ENCODE assay signal across 11 cellular contexts in the genomic region with DNA sequence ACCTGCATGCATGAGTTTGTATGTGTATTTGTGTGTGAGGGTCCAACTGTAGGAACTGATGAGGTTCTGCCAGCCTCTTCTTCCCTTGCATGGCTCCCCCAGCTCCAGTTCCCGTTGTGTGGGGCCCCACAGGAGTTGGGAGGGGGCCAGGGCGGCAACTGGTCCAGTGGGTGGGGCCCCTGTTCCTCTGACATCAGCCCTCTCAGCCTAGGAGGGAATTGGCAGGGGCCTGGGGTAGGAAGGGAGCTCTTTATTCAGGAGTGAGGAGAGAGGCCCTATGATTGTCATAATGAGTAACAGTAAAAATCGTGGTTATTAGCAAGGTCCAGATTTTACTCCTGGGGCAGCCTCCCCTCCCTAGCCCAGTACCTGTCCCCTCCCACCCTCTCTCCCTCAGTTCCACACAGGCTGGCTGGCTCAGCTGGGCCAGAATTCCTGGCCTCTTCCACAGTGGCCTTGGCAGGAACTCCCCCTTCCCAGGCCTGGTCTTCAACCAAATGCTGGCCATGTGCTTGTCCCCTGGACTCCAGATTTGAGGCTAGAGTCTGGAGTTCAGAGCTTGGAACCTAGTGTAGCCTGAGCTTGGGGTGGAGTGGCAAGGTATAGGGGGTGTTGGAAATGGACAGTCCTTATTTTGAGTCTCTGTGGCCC. TPM values are rescaled to one million over a fixed set of nuclear protein-coding genes. Genes with fewer than 3 reads are reported as not detected.
DNase-seq lines count a peak whose midpoint lies in the region; ATAC-seq, FAIRE-seq and TF ChIP-seq lines count a peak whose summit lies in the region.
"Had no signal": no experiment of that assay in that cellular context is flagged by ENCODE, and none has a peak within 500 bp of the region (broad histone marks: within the 10 kb centered on the region; RNA-seq: fewer than 3 reads in every experiment).

No MANE protein-coding gene starts in this region.

- H3K27ac ChIP-seq in breast epithelium = peak overlapping the region; percentile 60 to 94
- H3K27ac ChIP-seq in muscle layer of colon (ENCODE audit: low read depth, low read length) = peak overlapping the region; percentile 41
- peak overlapping the region; percentile 83 to 95 for H3K27ac ChIP-seq in uterus

- H3K9me3 ChIP-seq in breast epithelium (no peaks in the 10 kb centered on the region), muscle layer of colon (ENCODE audit: low read length) (no peaks in the 10 kb centered on the region), uterus (no peaks in the 10 kb centered on the region)

- H3K4me3 ChIP-seq in breast epithelium (no peak overlapping the region), muscle layer of colon (ENCODE audit: low read depth in 1 of 2, low read length in 2 of 2) (no peak overlapping the region), uterus (no peak overlapping the region)

- TF ChIP-seq POLR2A in breast epithelium (IDR thresholded peaks at IDR 0.05) = no peak
- no peak for TF ChIP-seq POLR2A in uterus (IDR thresholded peaks at IDR 0.05)

- no peak for FAIRE-seq in RCC 7860 (lab: Jason Lieb, UNC)

- ATAC-seq in Right ventricle myocardium inferior = no peak

- peak; percentile 76 for DNase-seq in Right ventricle myocardium inferior (ENCODE audit: missing footprints)
- no peak for DNase-seq in cardiac septum (ENCODE audit: low spot score)
- no peak for DNase-seq in breast epithelium (ENCODE audit: low spot score in 2 of 2)
- peak in 1 of 2 donors; percentile 54 for DNase-seq in uterus
- no peak for DNase-seq in NCI-H187 treated with DMSO at 0.1 percent for 48 hours (lab: John Stamatoyannopoulos, UW)
- no peak for DNase-seq in putamen (ENCODE audit: low spot score)
- no peak for DNase-seq in RCC 7860 (ENCODE audit: low spot score)
- DNase-seq: GOT3, NCI-H1930 had no signal

- intact Hi-C loops in Right ventricle myocardium inferior (cut with DNase I) (no loop called here), cardiac septum (cut with DNase I) (no loop called here), breast epithelium (cut with DNase I; ENCODE audit: low total_unique reads) (no loop called here), uterus (cut with DNase I; ENCODE audit: low total_unique reads) (no loop called here)

- no peaks in the 10 kb centered on the region for H3K27me3 ChIP-seq in breast epithelium
- no peaks in the 10 kb centered on the region for H3K27me3 ChIP-seq in muscle layer of colon (ENCODE audit: control insufficient read depth in 1 of 2, insufficient read depth in 2 of 2, low read length in 2 of 2)
- no peaks in the 10 kb centered on the region for H3K27me3 ChIP-seq in uterus

- no peak overlapping the region for H3K9ac ChIP-seq in muscle layer of colon (ENCODE audit: low read length)

- TF ChIP-seq CTCF in breast epithelium (IDR thresholded peaks at IDR 0.05) (no peak), uterus (IDR thresholded peaks at IDR 0.05) (no peak)

- H3K36me3 ChIP-seq in breast epithelium (no peaks in the 10 kb centered on the region), muscle layer of colon (ENCODE audit: insufficient read depth, low read length) (no peaks in the 10 kb centered on the region), uterus (no peaks in the 10 kb centered on the region)

- H3K4me1 ChIP-seq in breast epithelium (peaks cover 68 to 83% of the 10 kb centered on the region in 2 donors), muscle layer of colon (ENCODE audit: insufficient read depth, low read length) (peaks cover 95% of the 10 kb centered on the region), uterus (peaks cover 32 to 65% of the 10 kb centered on the region in 2 donors)

RNA-seq across cellular contexts. Expression of gene RARA, which starts 18.9 kb away (rescaled TPM):
- 17.9 TPM for total RNA-seq in Right ventricle myocardium inferior
- 30.7 TPM for total RNA-seq in cardiac septum
- 10 to 100 TPM; 14.2 to 31.2 (median 25.2) TPM for total RNA-seq in breast epithelium
- total RNA-seq in uterus = 10 to 100 TPM; 18.9 to 80.5 (median 46.3) TPM

RNA-seq across cellular contexts. Expression of gene GJD3, which starts 36.7 kb away (rescaled TPM):
- total RNA-seq in Right ventricle myocardium inferior = 0.92 TPM
- 2.6 TPM for total RNA-seq in cardiac septum
- total RNA-seq in breast epithelium = not detected
- total RNA-seq in uterus = 1 to 10 TPM in 1 of 4 donors, under 1 TPM in 1, not detected in 2; 0.83 to 3.8 TPM
- total RNA-seq: myocyte had no signal

RNA-seq across cellular contexts. Expression of gene CDC6, which starts 40.2 kb away (rescaled TPM):
- total RNA-seq in Right ventricle myocardium inferior (1.9 TPM), cardiac septum (0.75 TPM), breast epithelium (under 1 TPM; 0.29 to 0.98 (median 0.80) TPM), uterus (10 to 100 TPM in 1 of 4 donors, under 1 TPM in 1, not detected in 2; 0.88 to 11.3 TPM)
